In genomic region chr16:11175106-11175795, GRCh38 we compare ENCODE assay signal across 22 cellular contexts.
A peak's percentile ranks its signal among the peaks of the same experiment; 100 is the strongest.
DNase-seq lines count a peak whose midpoint lies in the region; ATAC-seq, FAIRE-seq and TF ChIP-seq lines count a peak whose summit lies in the region.
"Had no signal": no experiment of that assay in that cellular context is flagged by ENCODE, and none has a peak within 500 bp of the region (broad histone marks: within the 10 kb centered on the region; RNA-seq: fewer than 3 reads in every experiment).

No MANE protein-coding gene starts in this region.

- H3K4me3 Mint-ChIP-seq in activated naive CD4-positive, alpha-beta T cell treated with anti-CD3 and anti-CD28 coated beads, Interleukin-2, amount 50 U/mL, for 24 hours = no peak overlapping the region
- H3K4me3 Mint-ChIP-seq in activated naive CD4-positive, alpha-beta T cell treated with anti-CD3 and anti-CD28 coated beads for 36 hours = no peak overlapping the region
- H3K4me3 Mint-ChIP-seq in activated naive CD8-positive, alpha-beta T cell = no peak overlapping the region
- peak overlapping the region; percentile 72 to 76 for H3K4me3 Mint-ChIP-seq in stimulated activated naive B cell treated with anti-CD40 and anti-IgM and Interleukin-4, amounts not matched to agents 10 μg/mL and 1 μg/mL and 100 μg/mL, for 72 hours
- H3K4me3 Mint-ChIP-seq in type B pancreatic cell = no peak overlapping the region

- TF ChIP-seq CTCF in IMR-90 (conservative IDR thresholded peaks at IDR 0.05; ENCODE audit: low read depth, low read length) = no peak
- no peak for TF ChIP-seq CTCF in type B pancreatic cell (conservative IDR thresholded peaks at IDR 0.05)
- TF ChIP-seq CTCF in D721Med (IDR thresholded peaks at IDR 0.05; ENCODE audit: insufficient read depth, missing control alignments) = no peak

- no peak overlapping the region for H3K14ac ChIP-seq in IMR-90 (replicated peaks; ENCODE audit: low read depth, low read length)

- H3K4me3 ChIP-seq in IMR-90 (ENCODE audit: insufficient read depth, low read depth, low read length) = no peak overlapping the region
- H3K4me3 ChIP-seq: MG63, uterus had no signal

- TF ChIP-seq POLR2A in IMR-90 (IDR thresholded peaks at IDR 0.05; ENCODE audit: low read depth, low read length) = no peak

- H4K91ac ChIP-seq in IMR-90 (ENCODE audit: insufficient read depth, low read depth, low read length) = no peak overlapping the region

- no peak overlapping the region for H2BK15ac ChIP-seq in IMR-90 (ENCODE audit: low read depth, low read length)

- no peak for DNase-seq in activated naive CD4-positive, alpha-beta T cell treated with anti-CD3 and anti-CD28 coated beads for 36 hours
- DNase-seq in IMR-90 = no peak
- DNase-seq in stimulated activated naive B cell treated with anti-CD40 and anti-IgM and Interleukin-4, amounts not matched to agents 10 μg/mL and 1 μg/mL and 100 μg/mL, for 72 hours = peak; percentile 49
- no peak for DNase-seq in type B pancreatic cell (ENCODE audit: extremely low spot score, unreplicated experiment)
- DNase-seq in D721Med (ENCODE audit: insufficient read length, low spot score) = no peak
- DNase-seq: amniotic stem cell; foreskin keratinocyte; MG63; NCI-H2029; NCI-H524 treated with DMSO at 0.1 percent for 48 hours; PC-3; stimulated activated naive CD4-positive, alpha-beta T cell; uterus had no signal

- no peaks in the 10 kb centered on the region for H3K4me1 ChIP-seq in IMR-90 (ENCODE audit: control insufficient read depth, insufficient read depth, low read length)
- H3K4me1 ChIP-seq: foreskin keratinocyte, uterus had no signal

- no peaks in the 10 kb centered on the region for H3K9me3 Mint-ChIP-seq in activated naive CD4-positive, alpha-beta T cell treated with anti-CD3 and anti-CD28 coated beads, Interleukin-2, amount 50 U/mL, for 24 hours
- no peaks in the 10 kb centered on the region for H3K9me3 Mint-ChIP-seq in activated naive CD4-positive, alpha-beta T cell treated with anti-CD3 and anti-CD28 coated beads for 36 hours
- H3K9me3 Mint-ChIP-seq in activated naive CD8-positive, alpha-beta T cell (ENCODE audit: low read depth) = no peaks in the 10 kb centered on the region
- H3K9me3 Mint-ChIP-seq in stimulated activated naive B cell treated with anti-CD40 and anti-IgM and Interleukin-4, amounts not matched to agents 10 μg/mL and 1 μg/mL and 100 μg/mL, for 72 hours = peaks cover 3 to 9% of the 10 kb centered on the region in 2 donors
- H3K9me3 Mint-ChIP-seq in type B pancreatic cell = no peaks in the 10 kb centered on the region

- no peak for ATAC-seq in IMR-90 (ENCODE audit: low read depth)
- ATAC-seq in stimulated activated naive B cell treated with anti-CD40 and anti-IgM and Interleukin-4, amounts not matched to agents 10 μg/mL and 1 μg/mL and 100 μg/mL, for 72 hours (replicated peaks) = peak; percentile 56 to 60
- no peak for ATAC-seq in HG03095 (IDR thresholded peaks at IDR 0.05; ENCODE audit: unreplicated experiment)
- ATAC-seq: foreskin keratinocyte, left lobe of liver, PC-3, SK-N-SH treated with all-trans-retinoic acid at 6 μM for 48 hours had no signal

- WGBS in IMR-90 (ENCODE audit: extremely low coverage in 2 of 2, insufficient read length in 1 of 2), 2 experiments = 77% methylated on average over 3 of the region's 7 CpGs; no CpG with 5 or more reads in 1 of the 2 experiments

- H3K56ac ChIP-seq in IMR-90 (ENCODE audit: extremely low read depth, insufficient read depth, low read length) = no peak overlapping the region

- CTCF ChIA-PET in activated naive CD4-positive, alpha-beta T cell treated with anti-CD3 and anti-CD28 coated beads for 36 hours (lab: Charles Lee) = no interaction called here
- CTCF ChIA-PET in IMR-90 (lab: Yijun Ruan, JAX) = no interaction called here

- H3K4me1 Mint-ChIP-seq in activated naive CD4-positive, alpha-beta T cell treated with anti-CD3 and anti-CD28 coated beads, Interleukin-2, amount 50 U/mL, for 24 hours = peaks cover 21% of the 10 kb centered on the region
- H3K4me1 Mint-ChIP-seq in activated naive CD4-positive, alpha-beta T cell treated with anti-CD3 and anti-CD28 coated beads for 36 hours (ENCODE audit: low read depth) = peaks cover 14% of the 10 kb centered on the region
- peaks cover 28% of the 10 kb centered on the region for H3K4me1 Mint-ChIP-seq in activated naive CD8-positive, alpha-beta T cell (ENCODE audit: low read depth)
- H3K4me1 Mint-ChIP-seq in stimulated activated naive B cell treated with anti-CD40 and anti-IgM and Interleukin-4, amounts not matched to agents 10 μg/mL and 1 μg/mL and 100 μg/mL, for 72 hours = peaks cover 63 to 94% of the 10 kb centered on the region in 2 donors
- peaks cover 13% of the 10 kb centered on the region for H3K4me1 Mint-ChIP-seq in type B pancreatic cell (ENCODE audit: unreplicated experiment)

- dilution Hi-C loops in IMR-90 (cut with HindIII; ENCODE audit: low sequenced_read_pairs, unreplicated experiment) = no loop called here

- no peak for FAIRE-seq in D721Med (lab: Jason Lieb, UNC)
- FAIRE-seq: endometrium, H1, HTR-8/SVneo had no signal

- POLR2A ChIA-PET in IMR-90 (lab: Charles Lee; ENCODE audit: unreplicated experiment) = no interaction called here

- no peaks in the 10 kb centered on the region for H4K20me1 ChIP-seq in IMR-90 (ENCODE audit: insufficient read depth, low read length)

- BruUV-seq in IMR-90 (replicated peaks; lab: Mats Ljungman, UMichigan) = no TSS peak

- no peaks in the 10 kb centered on the region for H3K27me3 Mint-ChIP-seq in activated naive CD4-positive, alpha-beta T cell treated with anti-CD3 and anti-CD28 coated beads, Interleukin-2, amount 50 U/mL, for 24 hours
- H3K27me3 Mint-ChIP-seq in activated naive CD4-positive, alpha-beta T cell treated with anti-CD3 and anti-CD28 coated beads for 36 hours (ENCODE audit: low read depth) = no peaks in the 10 kb centered on the region
- H3K27me3 Mint-ChIP-seq in activated naive CD8-positive, alpha-beta T cell = no peaks in the 10 kb centered on the region
- no peaks in the 10 kb centered on the region for H3K27me3 Mint-ChIP-seq in stimulated activated naive B cell treated with anti-CD40 and anti-IgM and Interleukin-4, amounts not matched to agents 10 μg/mL and 1 μg/mL and 100 μg/mL, for 72 hours
- no peaks in the 10 kb centered on the region for H3K27me3 Mint-ChIP-seq in type B pancreatic cell

- H3K18ac ChIP-seq in IMR-90 (ENCODE audit: low read depth, low read length) = no peak overlapping the region

- H3K79me1 ChIP-seq in IMR-90 (ENCODE audit: low read depth in 1 of 2, low read length in 2 of 2) = no peaks in the 10 kb centered on the region

- no peak overlapping the region for H3K23ac ChIP-seq in IMR-90 (ENCODE audit: low read depth, low read length)

- H3K4me2 ChIP-seq in IMR-90 (ENCODE audit: low read depth, low read length) = no peak overlapping the region

- H2BK120ac ChIP-seq in IMR-90 (ENCODE audit: low read depth, low read length) = no peak overlapping the region

- no peak overlapping the region for H2AFZ ChIP-seq in IMR-90 (replicated peaks; ENCODE audit: low read length, poor library complexity)

- H2BK20ac ChIP-seq in IMR-90 (ENCODE audit: low read depth, low read length) = no peak overlapping the region

- TF ChIP-seq RAD21 in IMR-90 (IDR thresholded peaks at IDR 0.05; ENCODE audit: low read length) = no peak

- intact Hi-C loops in activated naive CD4-positive, alpha-beta T cell treated with anti-CD3 and anti-CD28 coated beads for 36 hours (cut with micrococcal nuclease) = no loop called here
- intact Hi-C loops in IMR-90 (cut with micrococcal nuclease) = no loop called here

- H2BK5ac ChIP-seq in IMR-90 (ENCODE audit: low read depth, low read length, poor library complexity, severe bottlenecking) = no peak overlapping the region

- in situ Hi-C loops in IMR-90 (cut with MboI; ENCODE audit: low sequenced_read_pairs) = no loop called here

- H3K27ac Mint-ChIP-seq in activated naive CD4-positive, alpha-beta T cell treated with anti-CD3 and anti-CD28 coated beads, Interleukin-2, amount 50 U/mL, for 24 hours = peak overlapping the region; percentile 43
- H3K27ac Mint-ChIP-seq in activated naive CD4-positive, alpha-beta T cell treated with anti-CD3 and anti-CD28 coated beads for 36 hours = no peak overlapping the region
- H3K27ac Mint-ChIP-seq in activated naive CD8-positive, alpha-beta T cell = peak overlapping the region; percentile 78
- H3K27ac Mint-ChIP-seq in stimulated activated naive B cell treated with anti-CD40 and anti-IgM and Interleukin-4, amounts not matched to agents 10 μg/mL and 1 μg/mL and 100 μg/mL, for 72 hours = peak overlapping the region; percentile 99
- no peak overlapping the region for H3K27ac Mint-ChIP-seq in type B pancreatic cell

- no peaks in the 10 kb centered on the region for H3K9me3 ChIP-seq in IMR-90 (ENCODE audit: control insufficient read depth, insufficient read depth, low read length)
- H3K9me3 ChIP-seq: MG63, uterus had no signal

- peaks cover 7% of the 10 kb centered on the region for H3K9me1 ChIP-seq in IMR-90 (ENCODE audit: insufficient read depth, low read length)

- H3K27me3 ChIP-seq in IMR-90 (ENCODE audit: control insufficient read depth, insufficient read depth, low read length) = no peaks in the 10 kb centered on the region
- H3K27me3 ChIP-seq: foreskin keratinocyte, MG63, uterus had no signal

- H3K36me3 Mint-ChIP-seq in activated naive CD4-positive, alpha-beta T cell treated with anti-CD3 and anti-CD28 coated beads, Interleukin-2, amount 50 U/mL, for 24 hours = peaks cover 10% of the 10 kb centered on the region
- H3K36me3 Mint-ChIP-seq in activated naive CD4-positive, alpha-beta T cell treated with anti-CD3 and anti-CD28 coated beads for 36 hours (ENCODE audit: low read depth) = peaks cover 14% of the 10 kb centered on the region
- H3K36me3 Mint-ChIP-seq in activated naive CD8-positive, alpha-beta T cell = peaks cover 14% of the 10 kb centered on the region
- peaks cover 62 to 78% of the 10 kb centered on the region in 2 donors for H3K36me3 Mint-ChIP-seq in stimulated activated naive B cell treated with anti-CD40 and anti-IgM and Interleukin-4, amounts not matched to agents 10 μg/mL and 1 μg/mL and 100 μg/mL, for 72 hours
- peaks cover 24% of the 10 kb centered on the region for H3K36me3 Mint-ChIP-seq in type B pancreatic cell

- H4K5ac ChIP-seq in IMR-90 (ENCODE audit: low read depth, low read length) = no peak overlapping the region

- no peak overlapping the region for H3K4ac ChIP-seq in IMR-90 (ENCODE audit: low read depth, low read length)

- no peak overlapping the region for H3K27ac ChIP-seq in IMR-90 (ENCODE audit: insufficient read depth, low read length)
- H3K27ac ChIP-seq: foreskin keratinocyte, uterus, VCaP had no signal

- H2AK5ac ChIP-seq in IMR-90 (ENCODE audit: low read depth, low read length) = no peak overlapping the region

- peaks cover 7% of the 10 kb centered on the region for H3K36me3 ChIP-seq in IMR-90 (ENCODE audit: control insufficient read depth, insufficient read depth, low read length)
- H3K36me3 ChIP-seq: uterus had no signal

- H2AK9ac ChIP-seq in IMR-90 (replicated peaks; ENCODE audit: low read depth, low read length, poor library complexity) = peak overlapping the region; percentile 40

- no peak overlapping the region for H3K9ac ChIP-seq in IMR-90 (ENCODE audit: low read depth, low read length)

- H4K8ac ChIP-seq in IMR-90 (ENCODE audit: low read depth in 2 of 2, low read length in 2 of 2) = no peak overlapping the region

TF ChIP-seq in IMR-90, 13 proteins besides CTCF, POLR2A, EP300 and RAD21 (continues in another document):
- TF ChIP-seq RFX5 (IDR thresholded peaks at IDR 0.05; ENCODE audit: low read depth, low read length) (no peak), MAZ (IDR thresholded peaks at IDR 0.05; ENCODE audit: borderline replicate concordance, low read depth, low read length) (no peak)

Comparison
In these comparisons a context has a peak if more than half of its experiments do, and no peak if none do; other contexts are left out.
1. H3K27ac Mint-ChIP-seq: peak in activated naive CD4-positive, alpha-beta T cell treated with anti-CD3 and anti-CD28 coated beads, Interleukin-2, amount 50 U/mL, for 24 hours (single experiment), activated naive CD8-positive, alpha-beta T cell (single experiment) and stimulated activated naive B cell treated with anti-CD40 and anti-IgM and Interleukin-4, amounts not matched to agents 10 μg/mL and 1 μg/mL and 100 μg/mL, for 72 hours (single experiment); none in activated naive CD4-positive, alpha-beta T cell treated with anti-CD3 and anti-CD28 coated beads for 36 hours (single experiment) and type B pancreatic cell (single experiment).
2. H3K4me3 Mint-ChIP-seq: peak in stimulated activated naive B cell treated with anti-CD40 and anti-IgM and Interleukin-4, amounts not matched to agents 10 μg/mL and 1 μg/mL and 100 μg/mL, for 72 hours (2 of 2); none in activated naive CD4-positive, alpha-beta T cell treated with anti-CD3 and anti-CD28 coated beads, Interleukin-2, amount 50 U/mL, for 24 hours (single experiment), activated naive CD4-positive, alpha-beta T cell treated with anti-CD3 and anti-CD28 coated beads for 36 hours (single experiment), activated naive CD8-positive, alpha-beta T cell (single experiment) and type B pancreatic cell (single experiment).
3. ATAC-seq: peak in stimulated activated naive B cell treated with anti-CD40 and anti-IgM and Interleukin-4, amounts not matched to agents 10 μg/mL and 1 μg/mL and 100 μg/mL, for 72 hours (2 of 2); none in IMR-90 (single experiment) and HG03095 (single experiment).